ENCODE assay signal across 8 cellular contexts in the genomic region with DNA sequence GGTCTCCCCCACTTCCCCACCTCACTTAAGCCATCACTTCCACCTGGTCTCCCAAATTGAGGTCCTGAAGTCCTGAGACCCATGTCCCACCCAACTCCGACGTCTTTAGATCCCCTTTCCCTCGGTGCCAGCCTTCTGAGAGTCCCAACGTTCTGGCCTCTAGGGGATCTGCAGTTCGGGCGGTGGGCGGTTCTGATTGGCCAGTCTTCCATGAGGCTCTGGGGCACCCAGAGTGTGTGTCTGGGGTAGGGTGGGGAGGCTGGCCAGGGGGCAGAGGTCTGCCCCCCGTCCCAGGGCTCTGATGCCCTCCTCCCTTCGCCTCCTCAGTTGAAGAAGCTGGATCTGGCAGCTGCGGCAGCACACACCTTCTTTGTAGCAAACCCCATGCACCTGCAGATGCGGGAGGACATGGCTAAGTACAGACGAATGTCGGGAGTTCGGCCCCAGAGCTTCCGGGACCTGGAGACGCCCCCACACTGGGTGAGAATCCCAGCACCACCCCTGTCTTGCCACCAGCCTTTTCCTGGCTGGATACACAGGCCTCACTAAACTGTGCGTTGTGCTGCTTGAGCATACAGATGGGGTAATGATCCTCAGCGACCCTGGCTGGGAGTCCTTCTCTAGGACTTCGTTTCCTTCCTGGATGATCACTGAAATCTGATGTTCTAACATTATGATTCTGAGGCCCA. TPM values are rescaled to one million over a fixed set of nuclear protein-coding genes. Genes with fewer than 3 reads are reported as not detected.
DNase-seq lines count a peak whose midpoint lies in the region; ATAC-seq, FAIRE-seq and TF ChIP-seq lines count a peak whose summit lies in the region.

No MANE protein-coding gene starts in this region.

- H3K36me3 ChIP-seq in HAP-1 (replicated peaks) (peaks cover 51% of the 10 kb centered on the region), SU-DHL-6 (ENCODE audit: low read length) (no peaks in the 10 kb centered on the region)

- H3K27me3 ChIP-seq in HAP-1 (ENCODE audit: low read depth), result no peaks in the 10 kb centered on the region
- no peaks in the 10 kb centered on the region for H3K27me3 ChIP-seq in SU-DHL-6 (ENCODE audit: low read length)

- FAIRE-seq in D721Med (lab: Jason Lieb, UNC), result no peak

- H4K20me1 ChIP-seq in SU-DHL-6 (ENCODE audit: low read depth, low read length), result no peaks in the 10 kb centered on the region; the same call in 1 of the 2 replicates

- no peaks in the 10 kb centered on the region for H3K9me2 ChIP-seq in SU-DHL-6 (replicated peaks; ENCODE audit: insufficient read depth, low read length)

- in situ Hi-C loops in HAP-1 (cut with MboI; ENCODE audit: low sequenced_read_pairs), result loop anchor here (5.0 kb wide), 1 partner anchor 77 kb away; a partner anchor contains a TSS

- H3K9ac ChIP-seq in SU-DHL-6 (ENCODE audit: low read length), result no peak overlapping the region

- DNase-seq in HAP-1 (ENCODE audit: low spot score in 2 of 2) (peak; percentile 37 to 77), fibroblast of villous mesenchyme (ENCODE audit: low read depth) (peak; percentile 67), renal cortical epithelial cell (ENCODE audit: low read depth) (peak; percentile 11), D721Med (ENCODE audit: insufficient read length, low spot score) (no peak), 8988T (no peak)

- ATAC-seq in GM18873 (IDR thresholded peaks at IDR 0.05; ENCODE audit: low FRiP score, unreplicated experiment), result no peak
- ATAC-seq in GM21529 (IDR thresholded peaks at IDR 0.05; ENCODE audit: unreplicated experiment), result no peak

- peaks cover 12% of the 10 kb centered on the region for H3K4me1 ChIP-seq in HAP-1

- H3K79me2 ChIP-seq in SU-DHL-6 (ENCODE audit: insufficient read depth, low read length), result no peaks in the 10 kb centered on the region

- no peak overlapping the region for H2AFZ ChIP-seq in SU-DHL-6 (ENCODE audit: low read depth, low read length, severe bottlenecking)

- H3K9me3 ChIP-seq in HAP-1, result no peaks in the 10 kb centered on the region
- no peaks in the 10 kb centered on the region for H3K9me3 ChIP-seq in SU-DHL-6 (ENCODE audit: insufficient read depth, low read length)

- H3K4me2 ChIP-seq in SU-DHL-6 (ENCODE audit: low read depth, low read length, poor library complexity, severe bottlenecking), result peak overlapping the region; percentile 29

- H3F3A ChIP-seq in SU-DHL-6 (ENCODE audit: insufficient read depth), result no peaks in the 10 kb centered on the region

- no peak overlapping the region for H3K27ac ChIP-seq in SU-DHL-6 (ENCODE audit: low read depth, low read length)

- TF ChIP-seq CTCF in SU-DHL-6 (IDR thresholded peaks at IDR 0.05; ENCODE audit: insufficient read depth, low read length, poor library complexity, severe bottlenecking) (no peak), fibroblast of villous mesenchyme (IDR thresholded peaks at IDR 0.05; ENCODE audit: insufficient read depth, low read depth, low read length) (peak; percentile 31), D721Med (IDR thresholded peaks at IDR 0.05; ENCODE audit: insufficient read depth, missing control alignments) (no peak)

- H3K4me3 ChIP-seq in HAP-1 (peak overlapping the region; percentile 93), SU-DHL-6 (ENCODE audit: insufficient read depth, low read length, poor library complexity, severe bottlenecking) (no peak overlapping the region), fibroblast of villous mesenchyme (ENCODE audit: low read depth, low read length) (peak overlapping the region; percentile 96)

RNA-seq across cellular contexts. Expression of a gene that starts 1.5 kb away (rescaled TPM):
- total RNA-seq in fibroblast of villous mesenchyme, result 91.1 and 117 TPM in 2 replicates
- 17.4 and 36.8 TPM in 2 replicates for total RNA-seq in renal cortical epithelial cell

RNA-seq across cellular contexts. Expression of a gene that starts 8.1 kb away (rescaled TPM):
- total RNA-seq in fibroblast of villous mesenchyme, result 2.6 and 3.0 TPM in 2 replicates
- total RNA-seq in renal cortical epithelial cell, result 3.8 TPM in 1 of 2 replicates, not detected in the other

RNA-seq across cellular contexts. Expression of a gene that starts 11.0 kb away (rescaled TPM):
- 1.7 and 3.9 TPM in 2 replicates for total RNA-seq in fibroblast of villous mesenchyme
- 0.15 TPM in 1 of 2 replicates, not detected in the other for total RNA-seq in renal cortical epithelial cell

RNA-seq across cellular contexts. Expression of a gene that starts 21.4 kb away (rescaled TPM):
- total RNA-seq in fibroblast of villous mesenchyme (18.4 and 21.2 TPM in 2 replicates), renal cortical epithelial cell (1.3 and 4.7 TPM in 2 replicates)

RNA-seq across cellular contexts. Expression of a gene that starts 22.3 kb away (rescaled TPM):
- total RNA-seq in fibroblast of villous mesenchyme, result 91.5 and 96.7 TPM in 2 replicates
- 107 and 113 TPM in 2 replicates for total RNA-seq in renal cortical epithelial cell

Comparison
In these comparisons a context has a peak if more than half of its experiments do, and no peak if none do; other contexts are left out.
1. DNase-seq: peak in HAP-1 (2 of 2), fibroblast of villous mesenchyme (single experiment) and renal cortical epithelial cell (single experiment); none in D721Med (single experiment) and 8988T (single experiment).